In genomic region chr18:24326211-24326610, GRCh38 we compare ENCODE assay signal across 20 cellular contexts.
DNase-seq lines count a peak whose midpoint lies in the region; ATAC-seq, FAIRE-seq and TF ChIP-seq lines count a peak whose summit lies in the region.
"Had no signal": no experiment of that assay in that cellular context is flagged by ENCODE, and none has a peak within 500 bp of the region (broad histone marks: within the 10 kb centered on the region; RNA-seq: fewer than 3 reads in every experiment).

No MANE protein-coding gene starts in this region.

- no peak overlapping the region for H3K27ac Mint-ChIP-seq in T-helper 17 cell
- H3K27ac Mint-ChIP-seq: CD4-positive, CD25-positive, alpha-beta regulatory T cell; HFFc6; IgD-negative memory B cell had no signal

- TF ChIP-seq CTCF in D721Med (IDR thresholded peaks at IDR 0.05; ENCODE audit: insufficient read depth, missing control alignments), result no peak
- TF ChIP-seq CTCF in right atrium auricular region (IDR thresholded peaks at IDR 0.05), result no peak
- TF ChIP-seq CTCF in foreskin fibroblast (IDR thresholded peaks at IDR 0.05; ENCODE audit: low read depth, low read length), result no peak

- peaks cover 0 to 7% of the 10 kb centered on the region in 2 donors for H3K4me1 ChIP-seq in right atrium auricular region
- H3K4me1 ChIP-seq: BLaER1 treated with 17β-estradiol and CSF1 and Interleukin-3, amounts not matched to agents 10 nM and 100 nM had no signal

- H3K27me3 Mint-ChIP-seq in T-helper 17 cell, result no peaks in the 10 kb centered on the region
- H3K27me3 Mint-ChIP-seq: IgD-negative memory B cell had no signal

- DNase-seq in D721Med (ENCODE audit: insufficient read length, low spot score) (no peak), NCI-H2171 (lab: John Stamatoyannopoulos, UW) (peak; percentile 28), Right ventricle myocardium superior (no peak), right atrium auricular region (ENCODE audit: low spot score) (no peak), DMS 273 treated with DMSO at 0.1 percent for 48 hours (lab: John Stamatoyannopoulos, UW) (no peak), foreskin fibroblast (no peak), T-helper 17 cell (no peak), DMS79 treated with DMSO at 0.1 percent for 48 hours (lab: John Stamatoyannopoulos, UW) (no peak)
- DNase-seq: ACHN; CD4-positive, CD25-positive, alpha-beta regulatory T cell; DMS153; DND-41; GDM1; GOT3; HCEC 1CT; HFFc6 had no signal

- H3K4me3 Mint-ChIP-seq in T-helper 17 cell, result no peak overlapping the region
- H3K4me3 Mint-ChIP-seq: CD4-positive, CD25-positive, alpha-beta regulatory T cell; HFFc6; IgD-negative memory B cell had no signal

- H3K9me3 ChIP-seq in right atrium auricular region (no peaks in the 10 kb centered on the region), T-helper 17 cell (ENCODE audit: control insufficient read depth, low read length, poor library complexity, severe bottlenecking) (no peaks in the 10 kb centered on the region)

- intact Hi-C loops in Right ventricle myocardium superior (cut with DNase I), result no loop called here

- peak; percentile 78 for ATAC-seq in Right ventricle myocardium superior (ENCODE audit: poor library complexity)
- ATAC-seq in T-helper 17 cell, result no peak

- peak overlapping the region; percentile 35 to 79 for H3K27ac ChIP-seq in right atrium auricular region
- H3K27ac ChIP-seq: BLaER1 treated with 17β-estradiol and CSF1 and Interleukin-3, amounts not matched to agents 10 nM and 100 nM; HL-60 had no signal

- peak overlapping the region in 1 of 2 donors; percentile 6 for H3K4me3 ChIP-seq in right atrium auricular region
- H3K4me3 ChIP-seq in foreskin fibroblast (ENCODE audit: low read depth in 1 of 2, low read length in 2 of 2), result no peak overlapping the region
- H3K4me3 ChIP-seq: BLaER1 treated with 17β-estradiol and CSF1 and Interleukin-3, amounts not matched to agents 10 nM and 100 nM had no signal

- no peaks in the 10 kb centered on the region for H3K4me1 Mint-ChIP-seq in T-helper 17 cell
- H3K4me1 Mint-ChIP-seq: CD4-positive, CD25-positive, alpha-beta regulatory T cell had no signal

- H3K36me3 ChIP-seq in right atrium auricular region, result no peaks in the 10 kb centered on the region

- peak; percentile 51 for FAIRE-seq in D721Med (lab: Jason Lieb, UNC)
- FAIRE-seq: GM19239 had no signal

- no peaks in the 10 kb centered on the region for H3K27me3 ChIP-seq in right atrium auricular region
- H3K27me3 ChIP-seq: BLaER1 treated with 17β-estradiol and CSF1 and Interleukin-3, amounts not matched to agents 10 nM and 100 nM had no signal

- H3K36me3 Mint-ChIP-seq in T-helper 17 cell (ENCODE audit: low read depth), result no peaks in the 10 kb centered on the region
- H3K36me3 Mint-ChIP-seq: CD4-positive, CD25-positive, alpha-beta regulatory T cell; IgD-negative memory B cell had no signal
